ENCODE assay signal across 21 cellular contexts in genomic region chr18:5317186-5317585, GRCh38.
"Had no signal": no experiment of that assay in that cellular context is flagged by ENCODE, and none has a peak within 500 bp of the region (broad histone marks: within the 10 kb centered on the region; RNA-seq: fewer than 3 reads in every experiment).

No MANE protein-coding gene starts in this region.

- H3K4me1 Mint-ChIP-seq: activated naive CD8-positive, alpha-beta T cell treated with anti-CD3 and anti-CD28 coated beads, Interleukin-2, amount 50 U/mL, for 24 hours had no signal

- H3K9me3 ChIP-seq: mucosa of descending colon, neutrophil, right lobe of liver had no signal

- H3K36me3 ChIP-seq: neutrophil, right lobe of liver, WERI-Rb-1 had no signal

- H3K27ac Mint-ChIP-seq: activated CD4-positive, alpha-beta T cell treated with anti-CD3 and anti-CD28 coated beads for 36 hours; activated CD8-positive, alpha-beta T cell treated with anti-CD3 and anti-CD28 coated beads, Interleukin-2, amount 10 ng/mL, durations not matched to agents 7 days and 5 days; activated naive CD8-positive, alpha-beta T cell treated with anti-CD3 and anti-CD28 coated beads, Interleukin-2, amount 50 U/mL, for 24 hours; naive thymus-derived CD8-positive, alpha-beta T cell had no signal

- H3K27me3 ChIP-seq: neutrophil, right lobe of liver had no signal

- H3K4me1 ChIP-seq: right lobe of liver had no signal

- H3K27ac ChIP-seq: epithelial cell of prostate, neutrophil, right lobe of liver, WERI-Rb-1 had no signal

- H3K4me3 Mint-ChIP-seq: activated CD4-positive, alpha-beta T cell treated with anti-CD3 and anti-CD28 coated beads for 36 hours; activated CD8-positive, alpha-beta T cell treated with anti-CD3 and anti-CD28 coated beads, Interleukin-2, amount 10 ng/mL, durations not matched to agents 7 days and 5 days; activated naive CD8-positive, alpha-beta T cell treated with anti-CD3 and anti-CD28 coated beads, Interleukin-2, amount 50 U/mL, for 24 hours; naive thymus-derived CD8-positive, alpha-beta T cell had no signal

- H3K27me3 Mint-ChIP-seq: activated CD4-positive, alpha-beta T cell treated with anti-CD3 and anti-CD28 coated beads for 36 hours; activated naive CD8-positive, alpha-beta T cell treated with anti-CD3 and anti-CD28 coated beads, Interleukin-2, amount 50 U/mL, for 24 hours; naive thymus-derived CD8-positive, alpha-beta T cell had no signal

- DNase-seq: activated CD4-positive, alpha-beta T cell treated with anti-CD3 and anti-CD28 coated beads for 36 hours; activated CD8-positive, alpha-beta memory T cell treated with anti-CD3 and anti-CD28 coated beads, Interleukin-2, amount 50 U/mL, for 48 hours; activated CD8-positive, alpha-beta T cell treated with anti-CD3 and anti-CD28 coated beads, Interleukin-2, amount 10 ng/mL, durations not matched to agents 7 days and 5 days; activated naive CD4-positive, alpha-beta T cell treated with Interleukin-2 at 50 U/mL for 16 hours; activated naive CD8-positive, alpha-beta T cell treated with anti-CD3 and anti-CD28 coated beads, Interleukin-2, amount 50 U/mL, for 24 hours; caudate nucleus; cortex of kidney; effector memory CD4-positive, alpha-beta T cell; left colon; mucosa of descending colon; naive thymus-derived CD8-positive, alpha-beta T cell; posterior cingulate gyrus; right lobe of liver; stimulated activated CD4-positive, alpha-beta T cell treated with anti-CD3 and anti-CD28 coated beads, Interleukin-2, amount 100 ng/mL, for 24 hours; stimulated activated naive CD4-positive, alpha-beta T cell; substantia nigra; T1000; WERI-Rb-1 had no signal

- H3K4me3 ChIP-seq: lung, mucosa of descending colon, right lobe of liver had no signal

- H3K9me3 Mint-ChIP-seq: activated naive CD8-positive, alpha-beta T cell treated with anti-CD3 and anti-CD28 coated beads, Interleukin-2, amount 50 U/mL, for 24 hours had no signal
